ENCODE assay signal across 11 cellular contexts in genomic region chr3:177367783-177368182, GRCh38.
"Had no signal": no experiment of that assay in that cellular context is flagged by ENCODE, and none has a peak within 500 bp of the region (broad histone marks: within the 10 kb centered on the region; RNA-seq: fewer than 3 reads in every experiment).

No MANE protein-coding gene starts in this region.

- DNase-seq: activated CD4-positive, alpha-beta T cell treated with anti-CD3 and anti-CD28 coated beads, Interleukin-2, amount 10 ng/mL, durations not matched to agents 7 days and 5 days; activated CD8-positive, alpha-beta memory T cell treated with anti-CD3 and anti-CD28 coated beads for 24 hours; activated gamma-delta T cell treated with Interleukin-2 at 50 U/mL for 16 hours; amygdala; brain microvascular endothelial cell; effector CD8-positive, alpha-beta T cell; foreskin keratinocyte; mesendoderm; upper lobe of right lung had no signal

- H3K9me3 Mint-ChIP-seq: central memory CD8-positive, alpha-beta T cell had no signal

- H3K36me3 Mint-ChIP-seq: activated naive CD8-positive, alpha-beta T cell had no signal

- H3K4me1 Mint-ChIP-seq: activated CD4-positive, alpha-beta T cell treated with anti-CD3 and anti-CD28 coated beads, Interleukin-2, amount 10 ng/mL, durations not matched to agents 7 days and 5 days; central memory CD8-positive, alpha-beta T cell had no signal

- H3K27me3 Mint-ChIP-seq: activated CD4-positive, alpha-beta T cell treated with anti-CD3 and anti-CD28 coated beads, Interleukin-2, amount 10 ng/mL, durations not matched to agents 7 days and 5 days; activated naive CD8-positive, alpha-beta T cell; central memory CD8-positive, alpha-beta T cell had no signal

- H3K4me3 Mint-ChIP-seq: activated CD4-positive, alpha-beta T cell treated with anti-CD3 and anti-CD28 coated beads, Interleukin-2, amount 10 ng/mL, durations not matched to agents 7 days and 5 days; activated naive CD8-positive, alpha-beta T cell; central memory CD8-positive, alpha-beta T cell had no signal

- H3K27ac Mint-ChIP-seq: activated CD4-positive, alpha-beta T cell treated with anti-CD3 and anti-CD28 coated beads, Interleukin-2, amount 10 ng/mL, durations not matched to agents 7 days and 5 days; activated naive CD8-positive, alpha-beta T cell had no signal
